ENCODE assay signal across 1 cellular context in the genomic region with DNA sequence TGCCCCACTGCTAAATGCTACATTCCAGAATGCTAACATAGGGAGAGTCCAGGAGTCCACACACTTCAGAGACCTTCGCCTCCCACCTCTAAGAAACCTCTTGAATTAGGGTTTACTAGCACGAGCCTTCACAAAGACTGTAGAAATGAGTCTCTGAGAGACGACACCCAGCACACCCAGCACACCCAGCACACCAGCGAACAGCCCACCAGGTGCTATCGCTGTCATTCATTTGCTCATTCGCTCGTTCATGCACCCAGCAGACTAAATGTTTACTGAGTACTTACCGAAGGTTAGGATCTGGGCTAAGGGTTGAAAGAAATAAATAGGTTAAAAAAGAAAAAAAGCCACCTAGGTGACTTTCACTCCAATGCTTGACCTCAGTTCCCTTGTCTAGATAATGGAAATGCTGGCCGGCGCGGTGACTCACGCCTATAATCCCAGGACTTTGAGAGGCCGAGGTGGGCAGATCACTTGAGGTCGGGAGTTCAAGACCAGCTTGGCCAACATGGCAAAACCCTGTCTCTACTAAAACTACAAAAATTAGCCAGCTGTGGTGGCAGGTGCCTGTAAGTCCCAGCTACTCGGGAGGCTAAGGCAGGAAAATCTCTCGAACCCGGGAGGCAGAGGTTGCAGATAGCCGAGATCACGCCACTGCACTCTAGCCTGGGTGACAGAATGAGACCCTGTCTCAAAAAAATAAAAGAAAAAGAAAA.
TF ChIP-seq lines count a peak whose summit lies in the region.

No MANE protein-coding gene starts in this region.

TF ChIP-seq in HepG2, 621 proteins besides CTCF, POLR2A, EP300 and RAD21 (continued from another document and continues in another):
- TF ChIP-seq, protein P1, sequence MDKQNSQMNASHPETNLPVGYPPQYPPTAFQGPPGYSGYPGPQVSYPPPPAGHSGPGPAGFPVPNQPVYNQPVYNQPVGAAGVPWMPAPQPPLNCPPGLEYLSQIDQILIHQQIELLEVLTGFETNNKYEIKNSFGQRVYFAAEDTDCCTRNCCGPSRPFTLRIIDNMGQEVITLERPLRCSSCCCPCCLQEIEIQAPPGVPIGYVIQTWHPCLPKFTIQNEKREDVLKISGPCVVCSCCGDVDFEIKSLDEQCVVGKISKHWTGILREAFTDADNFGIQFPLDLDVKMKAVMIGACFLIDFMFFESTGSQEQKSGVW (CRISPR knock-in tag; IDR thresholded peaks at IDR 0.05; ENCODE audit: borderline replicate concordance), result no peak
- TF ChIP-seq ZNF563 (CRISPR knock-in tag; IDR thresholded peaks at IDR 0.05), result no peak
- no peak for TF ChIP-seq BCL6 (CRISPR knock-in tag; IDR thresholded peaks at IDR 0.05)
- TF ChIP-seq, protein P2, sequence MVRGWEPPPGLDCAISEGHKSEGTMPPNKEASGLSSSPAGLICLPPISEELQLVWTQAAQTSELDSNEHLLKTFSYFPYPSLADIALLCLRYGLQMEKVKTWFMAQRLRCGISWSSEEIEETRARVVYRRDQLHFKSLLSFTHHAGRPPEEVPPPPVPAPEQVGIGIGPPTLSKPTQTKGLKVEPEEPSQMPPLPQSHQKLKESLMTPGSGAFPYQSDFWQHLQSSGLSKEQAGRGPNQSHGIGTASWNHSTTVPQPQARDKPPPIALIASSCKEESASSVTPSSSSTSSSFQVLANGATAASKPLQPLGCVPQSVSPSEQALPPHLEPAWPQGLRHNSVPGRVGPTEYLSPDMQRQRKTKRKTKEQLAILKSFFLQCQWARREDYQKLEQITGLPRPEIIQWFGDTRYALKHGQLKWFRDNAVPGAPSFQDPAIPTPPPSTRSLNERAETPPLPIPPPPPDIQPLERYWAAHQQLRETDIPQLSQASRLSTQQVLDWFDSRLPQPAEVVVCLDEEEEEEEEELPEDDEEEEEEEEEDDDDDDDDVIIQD (CRISPR knock-in tag; IDR thresholded peaks at IDR 0.05; ENCODE audit: low read depth), result peak; percentile 52; the same call in 1 of the 2 replicates
- TF ChIP-seq, protein P3, sequence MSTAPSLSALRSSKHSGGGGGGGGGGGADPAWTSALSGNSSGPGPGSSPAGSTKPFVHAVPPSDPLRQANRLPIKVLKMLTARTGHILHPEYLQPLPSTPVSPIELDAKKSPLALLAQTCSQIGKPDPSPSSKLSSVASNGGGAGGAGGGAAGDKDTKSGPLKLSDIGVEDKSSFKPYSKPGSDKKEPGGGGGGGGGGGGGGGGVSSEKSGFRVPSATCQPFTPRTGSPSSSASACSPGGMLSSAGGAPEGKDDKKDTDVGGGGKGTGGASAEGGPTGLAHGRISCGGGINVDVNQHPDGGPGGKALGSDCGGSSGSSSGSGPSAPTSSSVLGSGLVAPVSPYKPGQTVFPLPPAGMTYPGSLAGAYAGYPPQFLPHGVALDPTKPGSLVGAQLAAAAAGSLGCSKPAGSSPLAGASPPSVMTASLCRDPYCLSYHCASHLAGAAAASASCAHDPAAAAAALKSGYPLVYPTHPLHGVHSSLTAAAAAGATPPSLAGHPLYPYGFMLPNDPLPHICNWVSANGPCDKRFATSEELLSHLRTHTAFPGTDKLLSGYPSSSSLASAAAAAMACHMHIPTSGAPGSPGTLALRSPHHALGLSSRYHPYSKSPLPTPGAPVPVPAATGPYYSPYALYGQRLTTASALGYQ (CRISPR knock-in tag; IDR thresholded peaks at IDR 0.05), result no peak
- TF ChIP-seq RFXANK (CRISPR knock-in tag; IDR thresholded peaks at IDR 0.05), result no peak
- TF ChIP-seq DPF2 (CRISPR knock-in tag; IDR thresholded peaks at IDR 0.05; ENCODE audit: borderline replicate concordance, low read depth), result peak; percentile 59; the same call in 1 of the 2 replicates
- TF ChIP-seq, protein P4, sequence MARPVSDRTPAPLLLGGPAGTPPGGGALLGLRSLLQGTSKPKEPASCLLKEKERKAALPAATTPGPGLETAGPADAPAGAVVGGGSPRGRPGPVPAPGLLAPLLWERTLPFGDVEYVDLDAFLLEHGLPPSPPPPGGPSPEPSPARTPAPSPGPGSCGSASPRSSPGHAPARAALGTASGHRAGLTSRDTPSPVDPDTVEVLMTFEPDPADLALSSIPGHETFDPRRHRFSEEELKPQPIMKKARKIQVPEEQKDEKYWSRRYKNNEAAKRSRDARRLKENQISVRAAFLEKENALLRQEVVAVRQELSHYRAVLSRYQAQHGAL (CRISPR knock-in tag; IDR thresholded peaks at IDR 0.05; ENCODE audit: not compliant biosample characterization), result no peak
- no peak for TF ChIP-seq SNRNP70 (IDR thresholded peaks at IDR 0.05; ENCODE audit: low read depth, low read length)
- TF ChIP-seq JUN (CRISPR knock-in tag; IDR thresholded peaks at IDR 0.05), result peak; percentile 75; the same call in 1 of the 2 replicates
- TF ChIP-seq, protein P5, sequence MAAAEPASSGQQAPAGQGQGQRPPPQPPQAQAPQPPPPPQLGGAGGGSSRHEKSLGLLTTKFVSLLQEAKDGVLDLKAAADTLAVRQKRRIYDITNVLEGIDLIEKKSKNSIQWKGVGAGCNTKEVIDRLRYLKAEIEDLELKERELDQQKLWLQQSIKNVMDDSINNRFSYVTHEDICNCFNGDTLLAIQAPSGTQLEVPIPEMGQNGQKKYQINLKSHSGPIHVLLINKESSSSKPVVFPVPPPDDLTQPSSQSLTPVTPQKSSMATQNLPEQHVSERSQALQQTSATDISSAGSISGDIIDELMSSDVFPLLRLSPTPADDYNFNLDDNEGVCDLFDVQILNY (CRISPR knock-in tag; conservative IDR thresholded peaks at IDR 0.05), result no peak
- peak; percentile 95 for TF ChIP-seq FOSL2 (CRISPR knock-in tag; IDR thresholded peaks at IDR 0.05)
- TF ChIP-seq REL (CRISPR knock-in tag; conservative IDR thresholded peaks at IDR 0.05), result no peak
- TF ChIP-seq SATB2 (CRISPR knock-in tag; IDR thresholded peaks at IDR 0.05), result no peak
- TF ChIP-seq RBAK (CRISPR knock-in tag; IDR thresholded peaks at IDR 0.05), result no peak
- TF ChIP-seq, protein P6, sequence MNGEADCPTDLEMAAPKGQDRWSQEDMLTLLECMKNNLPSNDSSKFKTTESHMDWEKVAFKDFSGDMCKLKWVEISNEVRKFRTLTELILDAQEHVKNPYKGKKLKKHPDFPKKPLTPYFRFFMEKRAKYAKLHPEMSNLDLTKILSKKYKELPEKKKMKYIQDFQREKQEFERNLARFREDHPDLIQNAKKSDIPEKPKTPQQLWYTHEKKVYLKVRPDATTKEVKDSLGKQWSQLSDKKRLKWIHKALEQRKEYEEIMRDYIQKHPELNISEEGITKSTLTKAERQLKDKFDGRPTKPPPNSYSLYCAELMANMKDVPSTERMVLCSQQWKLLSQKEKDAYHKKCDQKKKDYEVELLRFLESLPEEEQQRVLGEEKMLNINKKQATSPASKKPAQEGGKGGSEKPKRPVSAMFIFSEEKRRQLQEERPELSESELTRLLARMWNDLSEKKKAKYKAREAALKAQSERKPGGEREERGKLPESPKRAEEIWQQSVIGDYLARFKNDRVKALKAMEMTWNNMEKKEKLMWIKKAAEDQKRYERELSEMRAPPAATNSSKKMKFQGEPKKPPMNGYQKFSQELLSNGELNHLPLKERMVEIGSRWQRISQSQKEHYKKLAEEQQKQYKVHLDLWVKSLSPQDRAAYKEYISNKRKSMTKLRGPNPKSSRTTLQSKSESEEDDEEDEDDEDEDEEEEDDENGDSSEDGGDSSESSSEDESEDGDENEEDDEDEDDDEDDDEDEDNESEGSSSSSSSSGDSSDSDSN (CRISPR knock-in tag; IDR thresholded peaks at IDR 0.05), result peak; percentile 39; the same call in 1 of the 2 replicates
- no peak for TF ChIP-seq KDM1A (CRISPR knock-in tag; IDR thresholded peaks at IDR 0.05)
- TF ChIP-seq ZNF350 (CRISPR knock-in tag; IDR thresholded peaks at IDR 0.05; ENCODE audit: borderline replicate concordance, low read depth), result no peak
- TF ChIP-seq, protein P7, sequence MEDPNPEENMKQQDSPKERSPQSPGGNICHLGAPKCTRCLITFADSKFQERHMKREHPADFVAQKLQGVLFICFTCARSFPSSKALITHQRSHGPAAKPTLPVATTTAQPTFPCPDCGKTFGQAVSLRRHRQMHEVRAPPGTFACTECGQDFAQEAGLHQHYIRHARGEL (CRISPR knock-in tag; IDR thresholded peaks at IDR 0.05), result no peak
- TF ChIP-seq ZNF547 (CRISPR knock-in tag; IDR thresholded peaks at IDR 0.05), result no peak
- TF ChIP-seq TBP (CRISPR knock-in tag; IDR thresholded peaks at IDR 0.05), result no peak
- TF ChIP-seq PAWR (CRISPR knock-in tag; IDR thresholded peaks at IDR 0.05; ENCODE audit: borderline replicate concordance), result no peak
- no peak for TF ChIP-seq SCMH1 (CRISPR knock-in tag; IDR thresholded peaks at IDR 0.05; ENCODE audit: borderline replicate concordance)
- TF ChIP-seq, protein P8, sequence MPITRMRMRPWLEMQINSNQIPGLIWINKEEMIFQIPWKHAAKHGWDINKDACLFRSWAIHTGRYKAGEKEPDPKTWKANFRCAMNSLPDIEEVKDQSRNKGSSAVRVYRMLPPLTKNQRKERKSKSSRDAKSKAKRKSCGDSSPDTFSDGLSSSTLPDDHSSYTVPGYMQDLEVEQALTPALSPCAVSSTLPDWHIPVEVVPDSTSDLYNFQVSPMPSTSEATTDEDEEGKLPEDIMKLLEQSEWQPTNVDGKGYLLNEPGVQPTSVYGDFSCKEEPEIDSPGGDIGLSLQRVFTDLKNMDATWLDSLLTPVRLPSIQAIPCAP (CRISPR knock-in tag; IDR thresholded peaks at IDR 0.05; ENCODE audit: low read depth), result no peak
- TF ChIP-seq ZNF607 (CRISPR knock-in tag; IDR thresholded peaks at IDR 0.05; ENCODE audit: borderline replicate concordance), result 0 out of 2 replicates have a peak, but pooled peaks have one; percentile 47
- TF ChIP-seq, protein P9, sequence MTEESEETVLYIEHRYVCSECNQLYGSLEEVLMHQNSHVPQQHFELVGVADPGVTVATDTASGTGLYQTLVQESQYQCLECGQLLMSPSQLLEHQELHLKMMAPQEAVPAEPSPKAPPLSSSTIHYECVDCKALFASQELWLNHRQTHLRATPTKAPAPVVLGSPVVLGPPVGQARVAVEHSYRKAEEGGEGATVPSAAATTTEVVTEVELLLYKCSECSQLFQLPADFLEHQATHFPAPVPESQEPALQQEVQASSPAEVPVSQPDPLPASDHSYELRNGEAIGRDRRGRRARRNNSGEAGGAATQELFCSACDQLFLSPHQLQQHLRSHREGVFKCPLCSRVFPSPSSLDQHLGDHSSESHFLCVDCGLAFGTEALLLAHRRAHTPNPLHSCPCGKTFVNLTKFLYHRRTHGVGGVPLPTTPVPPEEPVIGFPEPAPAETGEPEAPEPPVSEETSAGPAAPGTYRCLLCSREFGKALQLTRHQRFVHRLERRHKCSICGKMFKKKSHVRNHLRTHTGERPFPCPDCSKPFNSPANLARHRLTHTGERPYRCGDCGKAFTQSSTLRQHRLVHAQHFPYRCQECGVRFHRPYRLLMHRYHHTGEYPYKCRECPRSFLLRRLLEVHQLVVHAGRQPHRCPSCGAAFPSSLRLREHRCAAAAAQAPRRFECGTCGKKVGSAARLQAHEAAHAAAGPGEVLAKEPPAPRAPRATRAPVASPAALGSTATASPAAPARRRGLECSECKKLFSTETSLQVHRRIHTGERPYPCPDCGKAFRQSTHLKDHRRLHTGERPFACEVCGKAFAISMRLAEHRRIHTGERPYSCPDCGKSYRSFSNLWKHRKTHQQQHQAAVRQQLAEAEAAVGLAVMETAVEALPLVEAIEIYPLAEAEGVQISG (CRISPR knock-in tag; IDR thresholded peaks at IDR 0.05), result no peak
- no peak for TF ChIP-seq GTF3A (CRISPR knock-in tag; conservative IDR thresholded peaks at IDR 0.05)
- peak; percentile 86 for TF ChIP-seq ZNF24 (IDR thresholded peaks at IDR 0.05)
- no peak for TF ChIP-seq SRY (CRISPR knock-in tag; IDR thresholded peaks at IDR 0.05)
- no peak for TF ChIP-seq NONO (IDR thresholded peaks at IDR 0.05)
- no peak for TF ChIP-seq NONO (CRISPR knock-in tag; conservative IDR thresholded peaks at IDR 0.05)
- TF ChIP-seq, protein P10, sequence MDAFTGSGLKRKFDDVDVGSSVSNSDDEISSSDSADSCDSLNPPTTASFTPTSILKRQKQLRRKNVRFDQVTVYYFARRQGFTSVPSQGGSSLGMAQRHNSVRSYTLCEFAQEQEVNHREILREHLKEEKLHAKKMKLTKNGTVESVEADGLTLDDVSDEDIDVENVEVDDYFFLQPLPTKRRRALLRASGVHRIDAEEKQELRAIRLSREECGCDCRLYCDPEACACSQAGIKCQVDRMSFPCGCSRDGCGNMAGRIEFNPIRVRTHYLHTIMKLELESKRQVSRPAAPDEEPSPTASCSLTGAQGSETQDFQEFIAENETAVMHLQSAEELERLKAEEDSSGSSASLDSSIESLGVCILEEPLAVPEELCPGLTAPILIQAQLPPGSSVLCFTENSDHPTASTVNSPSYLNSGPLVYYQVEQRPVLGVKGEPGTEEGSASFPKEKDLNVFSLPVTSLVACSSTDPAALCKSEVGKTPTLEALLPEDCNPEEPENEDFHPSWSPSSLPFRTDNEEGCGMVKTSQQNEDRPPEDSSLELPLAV (CRISPR knock-in tag; conservative IDR thresholded peaks at IDR 0.05; ENCODE audit: low read depth), result no peak
- TF ChIP-seq, protein P11, sequence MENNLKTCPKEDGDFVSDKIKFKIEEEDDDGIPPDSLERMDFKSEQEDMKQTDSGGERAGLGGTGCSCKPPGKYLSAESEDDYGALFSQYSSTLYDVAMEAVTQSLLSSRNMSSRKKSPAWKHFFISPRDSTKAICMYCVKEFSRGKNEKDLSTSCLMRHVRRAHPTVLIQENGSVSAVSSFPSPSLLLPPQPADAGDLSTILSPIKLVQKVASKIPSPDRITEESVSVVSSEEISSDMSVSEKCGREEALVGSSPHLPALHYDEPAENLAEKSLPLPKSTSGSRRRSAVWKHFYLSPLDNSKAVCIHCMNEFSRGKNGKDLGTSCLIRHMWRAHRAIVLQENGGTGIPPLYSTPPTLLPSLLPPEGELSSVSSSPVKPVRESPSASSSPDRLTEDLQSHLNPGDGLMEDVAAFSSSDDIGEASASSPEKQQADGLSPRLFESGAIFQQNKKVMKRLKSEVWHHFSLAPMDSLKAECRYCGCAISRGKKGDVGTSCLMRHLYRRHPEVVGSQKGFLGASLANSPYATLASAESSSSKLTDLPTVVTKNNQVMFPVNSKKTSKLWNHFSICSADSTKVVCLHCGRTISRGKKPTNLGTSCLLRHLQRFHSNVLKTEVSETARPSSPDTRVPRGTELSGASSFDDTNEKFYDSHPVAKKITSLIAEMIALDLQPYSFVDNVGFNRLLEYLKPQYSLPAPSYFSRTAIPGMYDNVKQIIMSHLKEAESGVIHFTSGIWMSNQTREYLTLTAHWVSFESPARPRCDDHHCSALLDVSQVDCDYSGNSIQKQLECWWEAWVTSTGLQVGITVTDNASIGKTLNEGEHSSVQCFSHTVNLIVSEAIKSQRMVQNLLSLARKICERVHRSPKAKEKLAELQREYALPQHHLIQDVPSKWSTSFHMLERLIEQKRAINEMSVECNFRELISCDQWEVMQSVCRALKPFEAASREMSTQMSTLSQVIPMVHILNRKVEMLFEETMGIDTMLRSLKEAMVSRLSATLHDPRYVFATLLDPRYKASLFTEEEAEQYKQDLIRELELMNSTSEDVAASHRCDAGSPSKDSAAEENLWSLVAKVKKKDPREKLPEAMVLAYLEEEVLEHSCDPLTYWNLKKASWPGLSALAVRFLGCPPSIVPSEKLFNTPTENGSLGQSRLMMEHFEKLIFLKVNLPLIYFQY (CRISPR knock-in tag; IDR thresholded peaks at IDR 0.05; ENCODE audit: borderline replicate concordance), result no peak
- TF ChIP-seq, protein P12, sequence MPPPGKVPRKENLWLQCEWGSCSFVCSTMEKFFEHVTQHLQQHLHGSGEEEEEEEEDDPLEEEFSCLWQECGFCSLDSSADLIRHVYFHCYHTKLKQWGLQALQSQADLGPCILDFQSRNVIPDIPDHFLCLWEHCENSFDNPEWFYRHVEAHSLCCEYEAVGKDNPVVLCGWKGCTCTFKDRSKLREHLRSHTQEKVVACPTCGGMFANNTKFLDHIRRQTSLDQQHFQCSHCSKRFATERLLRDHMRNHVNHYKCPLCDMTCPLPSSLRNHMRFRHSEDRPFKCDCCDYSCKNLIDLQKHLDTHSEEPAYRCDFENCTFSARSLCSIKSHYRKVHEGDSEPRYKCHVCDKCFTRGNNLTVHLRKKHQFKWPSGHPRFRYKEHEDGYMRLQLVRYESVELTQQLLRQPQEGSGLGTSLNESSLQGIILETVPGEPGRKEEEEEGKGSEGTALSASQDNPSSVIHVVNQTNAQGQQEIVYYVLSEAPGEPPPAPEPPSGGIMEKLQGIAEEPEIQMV (CRISPR knock-in tag; IDR thresholded peaks at IDR 0.05; ENCODE audit: low read depth), result no peak
- no peak for TF ChIP-seq HOXD1 (CRISPR knock-in tag; IDR thresholded peaks at IDR 0.05)
